Comparison of ENCODE assay signal across 14 cellular contexts in genomic region chr7:135993950-135994349, GRCh38. TPM values are rescaled to one million over a fixed set of nuclear protein-coding genes. Genes with fewer than 3 reads are reported as not detected.
DNase-seq lines count a peak whose midpoint lies in the region; ATAC-seq lines count a peak whose summit lies in the region.
"Had no signal": no experiment of that assay in that cellular context is flagged by ENCODE, and none has a peak within 500 bp of the region (broad histone marks: within the 10 kb centered on the region; RNA-seq: fewer than 3 reads in every experiment).

No MANE protein-coding gene starts in this region.

- peak overlapping the region; percentile 45 for H3K27ac Mint-ChIP-seq in activated CD4-positive, alpha-beta memory T cell treated with anti-CD3 and anti-CD28 coated beads, Interleukin-2, amount 10 ng/mL, durations not matched to agents 7 days and 5 days

- H3K4me3 Mint-ChIP-seq in activated CD4-positive, alpha-beta memory T cell treated with anti-CD3 and anti-CD28 coated beads, Interleukin-2, amount 10 ng/mL, durations not matched to agents 7 days and 5 days = no peak overlapping the region

- CTCF ChIA-PET in activated CD4-positive, alpha-beta memory T cell treated with anti-CD3 and anti-CD28 coated beads, Interleukin-2, amount 10 ng/mL, durations not matched to agents 7 days and 5 days (lab: Charles Lee) = interaction anchor here (0.8 to 2.0 kb wide), 3 partner anchors 12 to 193 kb away, joined by 3 to 5 read pairs (median 4); no protein-coding TSS in a partner anchor

- H3K36me3 Mint-ChIP-seq in activated CD4-positive, alpha-beta memory T cell treated with anti-CD3 and anti-CD28 coated beads, Interleukin-2, amount 10 ng/mL, durations not matched to agents 7 days and 5 days (ENCODE audit: low read depth) = no peaks in the 10 kb centered on the region

- ATAC-seq in GM18517 (IDR thresholded peaks at IDR 0.05; ENCODE audit: unreplicated experiment) = peak; percentile 66
- peak; percentile 70 for ATAC-seq in GM19463 (IDR thresholded peaks at IDR 0.05; ENCODE audit: unreplicated experiment)
- peak; percentile 35 for ATAC-seq in HG03097 (IDR thresholded peaks at IDR 0.05; ENCODE audit: low FRiP score, unreplicated experiment)
- no peak for ATAC-seq in GM19023 (IDR thresholded peaks at IDR 0.05; ENCODE audit: unreplicated experiment)
- ATAC-seq: gastroesophageal sphincter had no signal

- POLR2A ChIA-PET in activated CD4-positive, alpha-beta memory T cell treated with anti-CD3 and anti-CD28 coated beads, Interleukin-2, amount 10 ng/mL, durations not matched to agents 7 days and 5 days (lab: Charles Lee) = interaction anchor here (0.5 to 2.4 kb wide), 5 partner anchors 12 to 1348 kb away, joined by 3 to 19 read pairs (median 12); partner anchors contain the start of gene MTPN

- no peak overlapping the region for H3K27ac ChIP-seq in substantia nigra (ENCODE audit: low read depth, low read length, poor library complexity, severe bottlenecking)
- no peak overlapping the region for H3K27ac ChIP-seq in caudate nucleus (ENCODE audit: low read depth, low read length)
- H3K27ac ChIP-seq: gastroesophageal sphincter, upper lobe of left lung had no signal

- no peaks in the 10 kb centered on the region for H3K9me3 Mint-ChIP-seq in activated CD4-positive, alpha-beta memory T cell treated with anti-CD3 and anti-CD28 coated beads, Interleukin-2, amount 10 ng/mL, durations not matched to agents 7 days and 5 days

- H3K27me3 Mint-ChIP-seq in activated CD4-positive, alpha-beta memory T cell treated with anti-CD3 and anti-CD28 coated beads, Interleukin-2, amount 10 ng/mL, durations not matched to agents 7 days and 5 days = no peaks in the 10 kb centered on the region

- peaks cover 26% of the 10 kb centered on the region for H3K4me1 Mint-ChIP-seq in activated CD4-positive, alpha-beta memory T cell treated with anti-CD3 and anti-CD28 coated beads, Interleukin-2, amount 10 ng/mL, durations not matched to agents 7 days and 5 days

- no peak for DNase-seq in activated CD4-positive, alpha-beta memory T cell treated with anti-CD3 and anti-CD28 coated beads, Interleukin-2, amount 10 ng/mL, durations not matched to agents 7 days and 5 days
- DNase-seq in NCI-H2081 treated with DMSO at 0.1 percent for 48 hours (lab: John Stamatoyannopoulos, UW) (no peak), substantia nigra (lab: John Stamatoyannopoulos, UW) (no peak), caudate nucleus (lab: John Stamatoyannopoulos, UW) (no peak)
- DNase-seq: activated gamma-delta T cell treated with Interleukin-2 at 50 U/mL for 16 hours, cortex of kidney, NCI-H1436 treated with DMSO at 0.1 percent for 48 hours, T-helper 9 cell, upper lobe of left lung had no signal

RNA-seq across cellular contexts. Expression of gene MTPN, which starts 16.8 kb away (rescaled TPM):
- 100 to 1,000 TPM; 135 to 142 TPM for total RNA-seq in activated CD4-positive, alpha-beta memory T cell treated with anti-CD3 and anti-CD28 coated beads, Interleukin-2, amount 10 ng/mL, durations not matched to agents 7 days and 5 days
